Comparison of ENCODE assay signal across 9 cellular contexts in the genomic region with DNA sequence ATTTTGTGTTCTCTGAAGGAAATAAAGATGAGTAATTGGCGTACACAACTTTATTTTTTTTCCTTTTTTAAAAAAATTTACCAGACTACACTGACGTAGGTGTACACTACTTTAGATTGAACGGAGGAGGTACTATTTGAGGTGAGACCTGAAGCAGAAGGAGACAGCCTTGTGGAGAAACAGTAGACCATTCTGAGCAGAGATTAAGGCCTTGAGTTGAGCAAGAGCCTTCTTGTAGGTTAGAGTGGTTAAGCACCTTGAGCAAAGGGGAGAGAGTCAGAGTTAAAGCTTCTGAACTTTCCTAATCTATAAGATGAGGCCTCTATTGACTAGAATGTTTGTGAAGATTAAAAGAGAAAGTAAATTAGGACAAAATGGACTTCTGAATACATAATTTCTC. TPM values are rescaled to one million over a fixed set of nuclear protein-coding genes. Genes with fewer than 3 reads are reported as not detected.
DNase-seq lines count a peak whose midpoint lies in the region; ATAC-seq and FAIRE-seq lines count a peak whose summit lies in the region.
"Had no signal": no experiment of that assay in that cellular context is flagged by ENCODE, and none has a peak within 500 bp of the region (broad histone marks: within the 10 kb centered on the region; RNA-seq: fewer than 3 reads in every experiment).

No MANE protein-coding gene starts in this region.

- H3K36me3 ChIP-seq in small intestine (ENCODE audit: control insufficient read depth in 2 of 2, insufficient read depth in 2 of 2, low read length in 2 of 2), result no peaks in the 10 kb centered on the region

- H3K36me3 Mint-ChIP-seq in stimulated activated naive CD8-positive, alpha-beta T cell treated with anti-CD3 and anti-CD28 coated beads, Interleukin-15, Interleukin-2, amounts not matched to agents 100 ng/mL and 50 ng/mL, for 24 hours (ENCODE audit: low read depth), result peaks cover 19% of the 10 kb centered on the region
- H3K36me3 Mint-ChIP-seq in activated T-helper 2 cell treated with anti-CD3 and anti-CD28 coated beads, Interferon-gamma antibody, Interleukin-2, Interleukin-4, amounts not matched to agents 10 μg/mL and 5 μg/mL and 100 μg/mL, durations not matched to agents 14 hours and 24 hours and 36 hours (ENCODE audit: low read depth), result peaks cover 25% of the 10 kb centered on the region

- intact Hi-C loops in activated T-helper 2 cell treated with anti-CD3 and anti-CD28 coated beads, Interferon-gamma antibody, Interleukin-2, Interleukin-4, amounts not matched to agents 10 μg/mL and 5 μg/mL and 100 μg/mL, durations not matched to agents 14 hours and 24 hours and 36 hours (cut with micrococcal nuclease), result loop anchor here (2.0 kb wide), 2 partner anchors 33 to 61 kb away; no protein-coding TSS in a partner anchor

- H3K4me1 ChIP-seq in small intestine (ENCODE audit: control insufficient read depth in 2 of 2, insufficient read depth in 1 of 2, low read depth in 1 of 2, low read length in 1 of 2), result peaks cover 5 to 12% of the 10 kb centered on the region in 2 donors

- peak overlapping the region in 1 of 2 donors; percentile 43 for H3K4me3 ChIP-seq in small intestine (ENCODE audit: low read depth in 1 of 2, low read length in 2 of 2)

- WGBS in small intestine, 3 donors, result 23 to 41% (median 33%) methylated on average over 3 of the region's 3 CpGs

- no peak overlapping the region for H3K27ac Mint-ChIP-seq in stimulated activated naive CD8-positive, alpha-beta T cell treated with anti-CD3 and anti-CD28 coated beads, Interleukin-15, Interleukin-2, amounts not matched to agents 100 ng/mL and 50 ng/mL, for 24 hours
- no peak overlapping the region for H3K27ac Mint-ChIP-seq in activated T-helper 2 cell treated with anti-CD3 and anti-CD28 coated beads, Interferon-gamma antibody, Interleukin-2, Interleukin-4, amounts not matched to agents 10 μg/mL and 5 μg/mL and 100 μg/mL, durations not matched to agents 14 hours and 24 hours and 36 hours

- no peak overlapping the region for H3K27ac ChIP-seq in small intestine (ENCODE audit: low read depth in 1 of 2, low read length in 1 of 2)

- FAIRE-seq in small intestine (lab: Jason Lieb, UNC), result no peak
- FAIRE-seq: TTC549 had no signal

- no peak for ATAC-seq in stimulated activated naive CD8-positive, alpha-beta T cell treated with anti-CD3 and anti-CD28 coated beads, Interleukin-15, Interleukin-2, amounts not matched to agents 100 U/mL and 50 U/mL, for 24 hours
- no peak for ATAC-seq in GM21390 (IDR thresholded peaks at IDR 0.05; ENCODE audit: unreplicated experiment)

- no peaks in the 10 kb centered on the region for H3K9me3 Mint-ChIP-seq in stimulated activated naive CD8-positive, alpha-beta T cell treated with anti-CD3 and anti-CD28 coated beads, Interleukin-15, Interleukin-2, amounts not matched to agents 100 ng/mL and 50 ng/mL, for 24 hours
- no peaks in the 10 kb centered on the region for H3K9me3 Mint-ChIP-seq in activated T-helper 2 cell treated with anti-CD3 and anti-CD28 coated beads, Interferon-gamma antibody, Interleukin-2, Interleukin-4, amounts not matched to agents 10 μg/mL and 5 μg/mL and 100 μg/mL, durations not matched to agents 14 hours and 24 hours and 36 hours

- H3K27me3 Mint-ChIP-seq in stimulated activated naive CD8-positive, alpha-beta T cell treated with anti-CD3 and anti-CD28 coated beads, Interleukin-15, Interleukin-2, amounts not matched to agents 100 ng/mL and 50 ng/mL, for 24 hours, result no peaks in the 10 kb centered on the region
- H3K27me3 Mint-ChIP-seq in activated T-helper 2 cell treated with anti-CD3 and anti-CD28 coated beads, Interferon-gamma antibody, Interleukin-2, Interleukin-4, amounts not matched to agents 10 μg/mL and 5 μg/mL and 100 μg/mL, durations not matched to agents 14 hours and 24 hours and 36 hours (ENCODE audit: low read depth), result peaks cover 2% of the 10 kb centered on the region

- H3K4me3 Mint-ChIP-seq in stimulated activated naive CD8-positive, alpha-beta T cell treated with anti-CD3 and anti-CD28 coated beads, Interleukin-15, Interleukin-2, amounts not matched to agents 100 ng/mL and 50 ng/mL, for 24 hours, result peak overlapping the region; percentile 99
- peak overlapping the region; percentile 78 for H3K4me3 Mint-ChIP-seq in activated T-helper 2 cell treated with anti-CD3 and anti-CD28 coated beads, Interferon-gamma antibody, Interleukin-2, Interleukin-4, amounts not matched to agents 10 μg/mL and 5 μg/mL and 100 μg/mL, durations not matched to agents 14 hours and 24 hours and 36 hours (ENCODE audit: low read depth)

- no peaks in the 10 kb centered on the region for H3K9me3 ChIP-seq in small intestine (ENCODE audit: control insufficient read depth, low read depth)

- H3K4me1 Mint-ChIP-seq in stimulated activated naive CD8-positive, alpha-beta T cell treated with anti-CD3 and anti-CD28 coated beads, Interleukin-15, Interleukin-2, amounts not matched to agents 100 ng/mL and 50 ng/mL, for 24 hours (ENCODE audit: low read depth), result peaks cover 30% of the 10 kb centered on the region
- peaks cover 24% of the 10 kb centered on the region for H3K4me1 Mint-ChIP-seq in activated T-helper 2 cell treated with anti-CD3 and anti-CD28 coated beads, Interferon-gamma antibody, Interleukin-2, Interleukin-4, amounts not matched to agents 10 μg/mL and 5 μg/mL and 100 μg/mL, durations not matched to agents 14 hours and 24 hours and 36 hours (ENCODE audit: low read depth)

- H3K27me3 ChIP-seq in small intestine (ENCODE audit: control insufficient read depth in 2 of 2, insufficient read depth in 2 of 2, low read length in 2 of 2), result no peaks in the 10 kb centered on the region

- DNase-seq in stimulated activated naive CD8-positive, alpha-beta T cell treated with anti-CD3 and anti-CD28 coated beads, Interleukin-15, Interleukin-2, amounts not matched to agents 100 U/mL and 50 U/mL, for 24 hours, result no peak
- no peak for DNase-seq in activated T-helper 2 cell treated with anti-CD3 and anti-CD28 coated beads, Interferon-gamma antibody, Interleukin-2, Interleukin-4, amounts not matched to agents 10 μg/mL and 5 μg/mL and 100 μg/mL, durations not matched to agents 14 hours and 24 hours and 36 hours (ENCODE audit: low spot score)
- DNase-seq in kidney tubule cell (ENCODE audit: low spot score) (peak; percentile 12), small intestine (no peak), dedifferentiated amniotic fluid mesenchymal stem cell (ENCODE audit: extremely low spot score) (no peak), NCI-H128 (lab: John Stamatoyannopoulos, UW; ENCODE audit: unreplicated experiment) (no peak)

RNA-seq across cellular contexts. Expression of a gene that starts 2.5 kb away (rescaled TPM):
- total RNA-seq in activated T-helper 2 cell treated with anti-CD3 and anti-CD28 coated beads, Interferon-gamma antibody, Interleukin-2, Interleukin-4, amounts not matched to agents 10 μg/mL and 5 μg/mL and 100 μg/mL, durations not matched to agents 14 hours and 24 hours and 36 hours, result 26.7 and 29.2 TPM in 2 replicates
- polyA plus RNA-seq in small intestine, result 1 to 10 TPM; 4.9 to 7.3 (median 6.0) TPM

RNA-seq across cellular contexts. Expression of a gene that starts 50.8 kb away (rescaled TPM):
- total RNA-seq in activated T-helper 2 cell treated with anti-CD3 and anti-CD28 coated beads, Interferon-gamma antibody, Interleukin-2, Interleukin-4, amounts not matched to agents 10 μg/mL and 5 μg/mL and 100 μg/mL, durations not matched to agents 14 hours and 24 hours and 36 hours, result not detected in 2 replicates
- polyA plus RNA-seq in small intestine, result under 1 TPM in 1 of 3 donors, not detected in 2; 0.30 TPM
